7 cellular contexts compared by ENCODE assay signal in the genomic region with DNA sequence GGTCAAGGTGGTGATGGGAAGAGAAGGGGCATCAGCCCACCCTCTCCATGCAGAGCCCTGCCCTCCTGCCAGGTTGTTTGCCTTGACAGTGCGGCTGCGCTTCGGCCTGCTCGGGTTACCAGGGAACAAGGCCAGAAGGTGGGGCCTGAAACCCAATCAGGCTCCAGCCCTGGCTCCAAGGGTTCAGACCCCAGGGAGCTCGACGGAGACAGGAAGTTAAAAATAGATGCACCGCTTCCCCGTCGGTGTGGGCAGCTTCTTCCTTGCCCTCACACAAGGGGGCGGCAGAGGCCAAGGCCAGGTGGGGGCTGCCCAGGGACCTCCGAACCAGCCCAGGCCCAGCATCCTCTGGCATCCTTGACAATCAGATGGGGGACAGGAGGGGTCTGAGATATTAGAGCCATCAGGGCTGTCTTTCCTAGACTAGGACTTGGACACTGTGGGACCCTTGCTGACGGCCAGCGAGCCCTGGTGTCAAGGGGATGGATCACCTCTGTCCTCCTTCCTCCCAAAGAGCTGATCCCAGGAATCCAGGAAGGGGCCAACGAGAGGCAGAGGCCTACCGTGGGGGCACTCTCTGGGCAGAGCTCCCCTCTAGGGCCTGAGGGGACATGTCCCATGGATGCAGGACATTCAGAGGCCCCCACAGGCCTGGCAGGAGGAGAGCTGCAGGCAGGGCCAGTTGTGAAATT.
DNase-seq lines count a peak whose midpoint lies in the region; ATAC-seq and TF ChIP-seq lines count a peak whose summit lies in the region.

No MANE protein-coding gene starts in this region.

- H3K36me3 ChIP-seq in subcutaneous abdominal adipose tissue (ENCODE audit: control insufficient read depth in 5 of 5, insufficient read depth in 5 of 5, low read length in 5 of 5): peaks cover 0 to 2% (median 0%) of the 10 kb centered on the region in 5 donors

- peak overlapping the region in 1 of 5 donors; percentile 63 for H3K9ac ChIP-seq in subcutaneous abdominal adipose tissue (ENCODE audit: low read length in 5 of 5)

- peak overlapping the region; percentile 16 for H3K27ac ChIP-seq in subcutaneous abdominal adipose tissue (ENCODE audit: low read depth, low read length)

- DNase-seq in NCI-H2029 (lab: John Stamatoyannopoulos, UW): peak; percentile 80
- peak; percentile 37 for DNase-seq in activated naive CD4-positive, alpha-beta T cell treated with anti-CD3 and anti-CD28 coated beads, Interleukin-2, amount 50 U/mL, for 16 hours
- DNase-seq in iPS-NIHi11 (ENCODE audit: low spot score): peak; percentile 87

- peaks cover under 1 to 8% (median 6%) of the 10 kb centered on the region in 5 donors for H3K9me3 ChIP-seq in subcutaneous abdominal adipose tissue (ENCODE audit: control insufficient read depth in 5 of 5, low read length in 5 of 5)

- peaks cover 2 to 19% (median 19%) of the 10 kb centered on the region in 5 donors for H3K4me1 ChIP-seq in subcutaneous abdominal adipose tissue (ENCODE audit: control insufficient read depth in 5 of 5, insufficient read depth in 5 of 5, low read length in 5 of 5)

- ATAC-seq in GM19463 (IDR thresholded peaks at IDR 0.05; ENCODE audit: unreplicated experiment) (no peak), HG02938 (IDR thresholded peaks at IDR 0.05; ENCODE audit: unreplicated experiment) (no peak)

- TF ChIP-seq CTCF in GM12875 (IDR thresholded peaks at IDR 0.05; ENCODE audit: borderline replicate concordance, insufficient read depth, low read depth, low read length): peak; percentile 49; the same call in 1 of the 2 replicates

- no peak overlapping the region for H3K4me3 ChIP-seq in GM12875 (ENCODE audit: low read depth, low read length)
- no peak overlapping the region for H3K4me3 ChIP-seq in subcutaneous abdominal adipose tissue (ENCODE audit: low read depth in 1 of 5, low read length in 5 of 5)

- H3K27me3 ChIP-seq in subcutaneous abdominal adipose tissue (ENCODE audit: control insufficient read depth in 5 of 5, insufficient read depth in 4 of 5, low read length in 5 of 5): no peaks in the 10 kb centered on the region

Comparison
In these comparisons a context has a peak if more than half of its experiments do, and no peak if none do; other contexts are left out.
1. DNase-seq: peak in every context shown above with its lines; median percentile 87 in iPS-NIHi11; 80 in NCI-H2029; 37 in activated naive CD4-positive, alpha-beta T cell treated with anti-CD3 and anti-CD28 coated beads, Interleukin-2, amount 50 U/mL, for 16 hours.